Comparison of ENCODE assay signal across 15 cellular contexts in the genomic region with DNA sequence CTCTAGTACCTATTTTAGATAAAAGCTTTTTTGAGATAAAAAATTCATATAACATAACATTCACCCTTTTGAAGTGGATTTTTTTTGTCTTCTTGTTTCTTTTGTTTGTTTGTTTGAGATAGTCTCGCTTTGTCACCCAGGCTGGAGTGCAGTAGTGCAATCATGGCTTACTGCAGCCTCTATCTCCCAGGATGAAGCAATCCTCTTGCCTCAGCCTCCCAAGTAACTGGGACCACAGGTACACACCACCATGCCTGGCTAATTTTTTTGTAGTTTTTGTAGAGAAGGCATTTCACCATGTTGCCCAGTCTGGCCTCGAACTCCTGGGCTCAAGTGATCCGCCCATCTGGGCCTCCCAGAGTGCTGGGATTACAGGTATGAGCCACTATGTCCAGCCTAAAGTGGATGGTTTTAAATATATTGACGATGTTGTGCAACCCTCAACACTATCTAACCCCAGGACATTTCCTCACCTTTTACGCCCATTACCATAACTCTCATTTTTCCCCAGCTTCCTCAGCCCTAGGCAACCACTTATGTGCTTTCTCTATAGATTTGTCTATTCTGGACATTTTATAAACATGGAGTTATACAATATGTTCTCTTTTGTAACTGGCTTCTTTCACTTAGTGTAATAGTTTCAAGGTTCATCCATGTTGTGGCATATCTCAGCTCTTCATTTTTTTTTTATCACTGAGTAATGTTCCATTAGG. TPM values are rescaled to one million over a fixed set of nuclear protein-coding genes. Genes with fewer than 3 reads are reported as not detected.
DNase-seq lines count a peak whose midpoint lies in the region; ATAC-seq, FAIRE-seq and TF ChIP-seq lines count a peak whose summit lies in the region.
"Had no signal": no experiment of that assay in that cellular context is flagged by ENCODE, and none has a peak within 500 bp of the region (broad histone marks: within the 10 kb centered on the region; RNA-seq: fewer than 3 reads in every experiment).

No MANE protein-coding gene starts in this region.

- H3K9me3 ChIP-seq in IMR-90 (ENCODE audit: control insufficient read depth, insufficient read depth, low read length), result no peaks in the 10 kb centered on the region
- H3K9me3 ChIP-seq in HepG2 (ENCODE audit: low read length), result no peaks in the 10 kb centered on the region

- in situ Hi-C loops in IMR-90 (cut with MboI; ENCODE audit: low sequenced_read_pairs) (no loop called here), HepG2 (cut with HindIII; ENCODE audit: extremely low pct_ligation_motif_present, low pct_unique_long_range_greater_than_20kb) (loop anchor here (10.0 kb wide), 1 partner anchor 103 kb away; no protein-coding TSS in a partner anchor)

- H4K8ac ChIP-seq in IMR-90 (ENCODE audit: low read depth in 2 of 2, low read length in 2 of 2), result no peak overlapping the region

- H2AFZ ChIP-seq in IMR-90 (replicated peaks; ENCODE audit: low read length, poor library complexity), result no peak overlapping the region
- no peak overlapping the region for H2AFZ ChIP-seq in HepG2 (ENCODE audit: low read length)

- H3K79me2 ChIP-seq in HepG2 (ENCODE audit: insufficient read depth, low read length), result peaks cover 64% of the 10 kb centered on the region

- H2BK120ac ChIP-seq in IMR-90 (ENCODE audit: low read depth, low read length), result no peak overlapping the region

- H3K56ac ChIP-seq in IMR-90 (ENCODE audit: extremely low read depth, insufficient read depth, low read length), result no peak overlapping the region

- no peak overlapping the region for H3K4me3 ChIP-seq in IMR-90 (ENCODE audit: insufficient read depth, low read depth, low read length)
- no peak overlapping the region for H3K4me3 ChIP-seq in HepG2 (replicated peaks in 1 of 3; ENCODE audit: insufficient read depth in 1 of 3, low read depth in 2 of 3, low read length in 3 of 3)
- H3K4me3 ChIP-seq: BLaER1, GM12878 had no signal

- TF ChIP-seq POLR2A in IMR-90 (IDR thresholded peaks at IDR 0.05; ENCODE audit: low read depth, low read length), result no peak
- TF ChIP-seq POLR2A in HepG2 (IDR thresholded peaks at IDR 0.05; ENCODE audit: insufficient read depth in 1 of 2, low read depth in 2 of 2, low read length in 2 of 2), result no peak

- TF ChIP-seq EP300 in HepG2 (IDR thresholded peaks at IDR 0.05; ENCODE audit: low read depth in 2 of 2, low read length in 2 of 2) (no peak), HepG2 (CRISPR knock-in tag; IDR thresholded peaks at IDR 0.05; ENCODE audit: borderline replicate concordance) (no peak)

- TF ChIP-seq RAD21 in IMR-90 (IDR thresholded peaks at IDR 0.05; ENCODE audit: low read length), result no peak
- TF ChIP-seq RAD21 in HepG2 (CRISPR knock-in tag; IDR thresholded peaks at IDR 0.05), result no peak

- WGBS in IMR-90 (ENCODE audit: extremely low coverage in 2 of 2, insufficient read length in 1 of 2), 2 experiments, result no CpG with 5 or more reads among the region's 5 CpGs
- 92% methylated on average over 5 of the region's 5 CpGs for WGBS in HepG2 (ENCODE audit: low lambda C conversion rate)

- H3K4ac ChIP-seq in IMR-90 (ENCODE audit: low read depth, low read length), result no peak overlapping the region

- no peak overlapping the region for H2BK20ac ChIP-seq in IMR-90 (ENCODE audit: low read depth, low read length)

- H3K9ac ChIP-seq in IMR-90 (ENCODE audit: low read depth, low read length) (no peak overlapping the region), HepG2 (ENCODE audit: insufficient read depth, low read depth, low read length) (no peak overlapping the region)
- H3K9ac ChIP-seq: BLaER1 had no signal

- no peak overlapping the region for H3K27ac ChIP-seq in IMR-90 (ENCODE audit: insufficient read depth, low read length)
- peak overlapping the region; percentile 98 for H3K27ac ChIP-seq in cingulate gyrus (ENCODE audit: low read depth, low read length)
- H3K27ac ChIP-seq in HepG2 (ENCODE audit: extremely low read length, insufficient read depth, low read length), result peak overlapping the region; percentile 94
- H3K27ac ChIP-seq in substantia nigra (ENCODE audit: low read depth, low read length, poor library complexity, severe bottlenecking), result peak overlapping the region; percentile 96
- H3K27ac ChIP-seq: BLaER1 had no signal

- intact Hi-C loops in IMR-90 (cut with micrococcal nuclease), result no loop called here
- intact Hi-C loops in HepG2 (cut with micrococcal nuclease; ENCODE audit: unreplicated experiment), result loop anchor here (2.0 to 5.0 kb wide), 3 partner anchors 27 to 55 kb away; a partner anchor contains a TSS

- H4K20me1 ChIP-seq in IMR-90 (ENCODE audit: insufficient read depth, low read length), result peaks cover 100% of the 10 kb centered on the region
- H4K20me1 ChIP-seq in HepG2 (ENCODE audit: insufficient read depth, low read length), result peaks cover 5% of the 10 kb centered on the region; the same call in 1 of the 2 replicates

- H3K27me3 ChIP-seq in IMR-90 (ENCODE audit: control insufficient read depth, insufficient read depth, low read length) (no peaks in the 10 kb centered on the region), HepG2 (ENCODE audit: control insufficient read depth in 1 of 2, insufficient read depth in 2 of 2, low read length in 2 of 2) (no peaks in the 10 kb centered on the region)
- H3K27me3 ChIP-seq: BLaER1 had no signal

- H3K14ac ChIP-seq in IMR-90 (replicated peaks; ENCODE audit: low read depth, low read length), result no peak overlapping the region

- dilution Hi-C loops in IMR-90 (cut with HindIII; ENCODE audit: low sequenced_read_pairs, unreplicated experiment), result no loop called here

- no peak overlapping the region for H4K5ac ChIP-seq in IMR-90 (ENCODE audit: low read depth, low read length)

- no peak overlapping the region for H2AK5ac ChIP-seq in IMR-90 (ENCODE audit: low read depth, low read length)

- BruUV-seq in IMR-90 (replicated peaks; lab: Mats Ljungman, UMichigan) (no TSS peak), HepG2 (replicated peaks; lab: Mats Ljungman, UMichigan) (no TSS peak)

- CTCF ChIA-PET in IMR-90 (lab: Yijun Ruan, JAX) (no interaction called here), HepG2 (lab: Yijun Ruan, JAX; ENCODE audit: low intra/inter-chr PET ratio, low total read pairs) (no interaction called here)

- no peak overlapping the region for H3K23ac ChIP-seq in IMR-90 (ENCODE audit: low read depth, low read length)

- H3K4me2 ChIP-seq in IMR-90 (ENCODE audit: low read depth, low read length) (no peak overlapping the region), HepG2 (ENCODE audit: low read depth, low read length) (no peak overlapping the region)
- H3K4me2 ChIP-seq: BLaER1 had no signal

- POLR2A ChIA-PET in IMR-90 (lab: Charles Lee; ENCODE audit: unreplicated experiment) (no interaction called here), HepG2 (lab: Yijun Ruan, JAX) (no interaction called here)

- H3K9me1 ChIP-seq in IMR-90 (ENCODE audit: insufficient read depth, low read length), result peaks cover 41% of the 10 kb centered on the region

- H2AK9ac ChIP-seq in IMR-90 (replicated peaks; ENCODE audit: low read depth, low read length, poor library complexity), result no peak overlapping the region

- no peak overlapping the region for H3K18ac ChIP-seq in IMR-90 (ENCODE audit: low read depth, low read length)

- H3K79me1 ChIP-seq in IMR-90 (ENCODE audit: low read depth in 1 of 2, low read length in 2 of 2), result peaks cover 31 to 100% of the 10 kb centered on the region in 2 experiments

- ATAC-seq in IMR-90 (ENCODE audit: low read depth) (no peak), HepG2 (no peak), HG03378 (IDR thresholded peaks at IDR 0.05; ENCODE audit: unreplicated experiment) (no peak)
- ATAC-seq: GM12878 had no signal

- no peak overlapping the region for H4K91ac ChIP-seq in IMR-90 (ENCODE audit: insufficient read depth, low read depth, low read length)

- no peak overlapping the region for H2BK5ac ChIP-seq in IMR-90 (ENCODE audit: low read depth, low read length, poor library complexity, severe bottlenecking)

- no peak overlapping the region for H2BK15ac ChIP-seq in IMR-90 (ENCODE audit: low read depth, low read length)

- H3K4me1 ChIP-seq in IMR-90 (ENCODE audit: control insufficient read depth, insufficient read depth, low read length) (peaks cover 16% of the 10 kb centered on the region), HepG2 (ENCODE audit: insufficient read depth, low read length) (peaks cover 94% of the 10 kb centered on the region)
- H3K4me1 ChIP-seq: BLaER1 had no signal

- FAIRE-seq in HepG2 (lab: Jason Lieb, UNC), result no peak
- FAIRE-seq: GM12878 had no signal

- DNase-seq in IMR-90 (no peak), HepG2 (ENCODE audit: low spot score) (no peak), substantia nigra (lab: John Stamatoyannopoulos, UW) (no peak), nucleus accumbens (lab: John Stamatoyannopoulos, UW) (no peak), GF-D8 (lab: John Stamatoyannopoulos, UW) (no peak)
- DNase-seq in activated CD4-positive, alpha-beta T cell treated with anti-CD3 and anti-CD28 coated beads, Interleukin-2, amount 50 U/mL, for 4 hours, result no peak
- DNase-seq: 8988T; CD4-positive, alpha-beta memory T cell; DMS79 treated with DMSO at 0.1 percent for 48 hours; GOT3; H7 had no signal

- TF ChIP-seq CTCF in IMR-90 (conservative IDR thresholded peaks at IDR 0.05; ENCODE audit: low read depth, low read length) (no peak), HepG2 (CRISPR knock-in tag; IDR thresholded peaks at IDR 0.05) (no peak)

- peaks cover 12% of the 10 kb centered on the region for H3K36me3 ChIP-seq in IMR-90 (ENCODE audit: control insufficient read depth, insufficient read depth, low read length)
- no peaks in the 10 kb centered on the region; a peak in 1 of 5 replicates for H3K36me3 ChIP-seq in HepG2 (replicated peaks in 1 of 2; ENCODE audit: control insufficient read depth in 1 of 2, insufficient read depth in 2 of 2, low read length in 2 of 2)

RNA-seq across cellular contexts. Expression of a gene that starts 38.8 kb away (rescaled TPM):
- total RNA-seq in IMR-90 (2012; rRNA removed) (25.1 and 27.5 TPM in 2 replicates), HepG2 (2016; rRNA removed; fragmentation: Illumina TruSeq; extraction: Trizol) (13.1 and 18.2 TPM in 2 replicates)
- polyA plus RNA-seq in IMR-90 (2012; rRNA removed) (57.0 and 58.4 TPM in 2 replicates), HepG2 (2011; rRNA removed) (22.1 and 28.0 TPM in 2 replicates)
- polyA plus RNA-seq in IMR-90 (2012; cell fraction: cytosol; rRNA removed), result 28.8 and 51.0 TPM in 2 replicates
- polyA plus RNA-seq in IMR-90 (2012; cell fraction: nucleus; rRNA removed; ENCODE audit: low replicate concordance), result 139 and 218 TPM in 2 replicates
- total RNA-seq in HepG2 (2016; cell fraction: cytosol; rRNA removed; fragmentation: Illumina TruSeq; extraction: Trizol; ENCODE audit: low read depth), result 4.1 and 4.9 TPM in 2 replicates
- 10.5 and 19.8 TPM in 2 replicates for total RNA-seq in HepG2 (2016; cell fraction: insoluble cytoplasmic fraction; rRNA removed; fragmentation: Illumina TruSeq; extraction: Trizol)
- 7.0 and 7.8 TPM in 2 replicates for total RNA-seq in HepG2 (2016; cell fraction: membrane; rRNA removed; fragmentation: Illumina TruSeq; extraction: Trizol)
- total RNA-seq in HepG2 (2016; cell fraction: nucleus; rRNA removed; fragmentation: Illumina TruSeq; extraction: Trizol), result 22.7 and 28.6 TPM in 2 replicates
- 5.6 and 9.5 TPM in 2 replicates for polyA plus RNA-seq in HepG2 (2011; cell fraction: cytosol; rRNA removed)
- 92.5 and 147 TPM in 2 replicates for polyA plus RNA-seq in HepG2 (2011; cell fraction: nucleus; rRNA removed)
- polyA plus RNA-seq in HepG2 (2012), result 14.2 and 17.3 TPM in 2 replicates
- polyA plus RNA-seq in HepG2 (2016; cell fraction: cytosol; fragmentation: Illumina TruSeq; extraction: Trizol; ENCODE audit: low read depth), result 2.1 and 2.2 TPM in 2 replicates
- 12.5 and 14.6 TPM in 2 replicates for polyA plus RNA-seq in HepG2 (2016; cell fraction: insoluble cytoplasmic fraction; fragmentation: Illumina TruSeq; extraction: Trizol; ENCODE audit: low read depth)
- polyA plus RNA-seq in HepG2 (2016; cell fraction: membrane; fragmentation: Illumina TruSeq; extraction: Trizol; ENCODE audit: low read depth), result 6.0 and 6.2 TPM in 2 replicates
- polyA plus RNA-seq in HepG2 (2016; cell fraction: nucleus; fragmentation: Illumina TruSeq; extraction: Trizol; ENCODE audit: insufficient read depth, low read depth), result 62.2 and 63.8 TPM in 2 replicates
- polyA minus RNA-seq in HepG2 (2011; rRNA and poly(A)+ RNA removed; ENCODE audit: low replicate concordance), result 14.1 and 41.2 TPM in 2 replicates
- polyA minus RNA-seq in HepG2 (2011; cell fraction: cytosol; rRNA and poly(A)+ RNA removed), result 7.6 and 10.5 TPM in 2 replicates
- 27.8 and 33.2 TPM in 2 replicates for polyA minus RNA-seq in HepG2 (2011; cell fraction: nucleus; rRNA and poly(A)+ RNA removed)
- polyA plus RNA-seq: CD4-positive, alpha-beta memory T cell had no signal
